ENCODE assay signal across 14 cellular contexts in genomic region chr20:30485331-30486102, GRCh38.
"Had no signal": no experiment of that assay in that cellular context is flagged by ENCODE, and none has a peak within 500 bp of the region (broad histone marks: within the 10 kb centered on the region; RNA-seq: fewer than 3 reads in every experiment).

No MANE protein-coding gene starts in this region.

- FAIRE-seq: astrocyte, bronchial epithelial cell, keratinocyte had no signal

- H3K27ac ChIP-seq: dorsolateral prefrontal cortex, gastroesophageal sphincter, right lobe of liver, thyroid gland, vagina had no signal

- DNase-seq: activated naive CD4-positive, alpha-beta T cell treated with Interleukin-2 at 50 U/mL for 16 hours; erythroblast; natural killer cell; nucleus accumbens; T-helper 1 cell; T1000; thyroid gland had no signal

- H3K4me3 ChIP-seq: dorsolateral prefrontal cortex, gastroesophageal sphincter, right lobe of liver, thyroid gland, vagina had no signal

- H3K36me3 ChIP-seq: gastroesophageal sphincter, right lobe of liver, thyroid gland, vagina had no signal

- H3K27me3 ChIP-seq: right lobe of liver, thyroid gland, vagina had no signal

- H3K9me3 ChIP-seq: right lobe of liver, thyroid gland had no signal

- H3K4me1 ChIP-seq: right lobe of liver, thyroid gland, vagina had no signal
